Comparison of ENCODE assay signal across 27 cellular contexts in the genomic region with DNA sequence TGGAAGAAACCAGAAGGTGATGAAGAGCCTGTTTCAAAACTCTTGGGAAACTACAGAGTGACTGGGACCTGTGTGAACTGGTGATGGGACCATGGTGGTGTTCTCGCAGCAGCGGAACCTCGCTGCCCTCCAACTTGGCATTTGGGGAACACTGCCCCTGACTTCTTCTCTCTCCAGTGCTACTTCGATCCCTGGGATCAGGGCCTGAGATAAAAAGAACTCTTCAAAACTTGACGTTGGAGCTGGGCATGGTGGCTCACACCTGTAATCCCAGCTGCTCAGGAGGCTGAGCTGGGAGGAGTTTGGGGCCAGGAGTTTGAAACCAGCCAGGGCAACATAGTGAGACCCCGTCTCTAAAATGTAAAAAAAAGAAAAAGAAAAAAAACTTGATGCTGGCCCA. TPM values are rescaled to one million over a fixed set of nuclear protein-coding genes. Genes with fewer than 3 reads are reported as not detected.
A peak's percentile ranks its signal among the peaks of the same experiment; 100 is the strongest.
DNase-seq lines count a peak whose midpoint lies in the region; ATAC-seq, FAIRE-seq and TF ChIP-seq lines count a peak whose summit lies in the region.
"Had no signal": no experiment of that assay in that cellular context is flagged by ENCODE, and none has a peak within 500 bp of the region (broad histone marks: within the 10 kb centered on the region; RNA-seq: fewer than 3 reads in every experiment).

No MANE protein-coding gene starts in this region.

- H3K4me3 ChIP-seq in kidney (ENCODE audit: low read length in 2 of 2) = no peak overlapping the region
- H3K4me3 ChIP-seq in upper lobe of right lung = no peak overlapping the region

- H3K36me3 Mint-ChIP-seq in activated T-cell treated with anti-CD3 and anti-CD28 coated beads, Interleukin-2, amount 50 U/mL, for 4 hours (ENCODE audit: insufficient read depth) = no peaks in the 10 kb centered on the region
- peaks cover 1% of the 10 kb centered on the region for H3K36me3 Mint-ChIP-seq in chondrocyte (ENCODE audit: low read depth)

- H3K9ac ChIP-seq in kidney (ENCODE audit: low read length in 2 of 2) = no peak overlapping the region

- H3K27me3 Mint-ChIP-seq in activated T-cell treated with anti-CD3 and anti-CD28 coated beads, Interleukin-2, amount 50 U/mL, for 4 hours (ENCODE audit: low read depth) = peaks cover 1% of the 10 kb centered on the region
- H3K27me3 Mint-ChIP-seq in chondrocyte (ENCODE audit: low read depth) = peaks cover 34% of the 10 kb centered on the region

- no peak overlapping the region for H3K4me3 Mint-ChIP-seq in activated T-cell treated with anti-CD3 and anti-CD28 coated beads, Interleukin-2, amount 50 U/mL, for 4 hours
- no peak overlapping the region for H3K4me3 Mint-ChIP-seq in chondrocyte (ENCODE audit: unreplicated experiment)
- H3K4me3 Mint-ChIP-seq: IgD-negative memory B cell had no signal

- H3K9me3 ChIP-seq in kidney (ENCODE audit: control insufficient read depth in 1 of 2, low read length in 2 of 2) = no peaks in the 10 kb centered on the region
- H3K9me3 ChIP-seq in upper lobe of right lung = no peaks in the 10 kb centered on the region
- H3K9me3 ChIP-seq: BE2C had no signal

- intact Hi-C loops in kidney (cut with DNase I) (no loop called here), upper lobe of right lung (cut with DNase I) (no loop called here)

- no peak for TF ChIP-seq CTCF in chondrocyte (IDR thresholded peaks at IDR 0.05)
- TF ChIP-seq CTCF in kidney (IDR thresholded peaks at IDR 0.05; ENCODE audit: borderline replicate concordance, extremely low read depth, insufficient read depth) = no peak
- no peak for TF ChIP-seq CTCF in upper lobe of right lung (IDR thresholded peaks at IDR 0.05)
- TF ChIP-seq CTCF in GM20000 (IDR thresholded peaks at IDR 0.05; ENCODE audit: extremely low read depth, missing control alignments) = no peak

- H3K4me1 Mint-ChIP-seq in activated T-cell treated with anti-CD3 and anti-CD28 coated beads, Interleukin-2, amount 50 U/mL, for 4 hours (ENCODE audit: low read depth) = no peaks in the 10 kb centered on the region
- H3K4me1 Mint-ChIP-seq in chondrocyte (ENCODE audit: low read depth) = peaks cover 19% of the 10 kb centered on the region

- DNase-seq in activated T-cell treated with anti-CD3 and anti-CD28 coated beads, Interleukin-2, amount 50 U/mL, for 4 hours = peak; percentile 0
- DNase-seq in activated T-cell treated with anti-CD3 and anti-CD28 coated beads, Interleukin-2, amount 50 U/mL, for 48 hours = no peak
- DNase-seq in chondrocyte (ENCODE audit: low spot score) (peak; percentile 28), kidney (peak; percentile 10), upper lobe of right lung (peak; percentile 20), SIG-M5 (lab: John Stamatoyannopoulos, UW) (no peak), GM20000 (ENCODE audit: low spot score) (no peak)
- DNase-seq: ACHN, BE2C, Calu3, DMS79 treated with DMSO at 0.1 percent for 48 hours, GF-D8, NCI-H1048, NCI-H1417, NCI-H1694, NCI-H2081, NCI-H226, NCI-H510A, NCI-H774, PC-3, SHP77 had no signal

- H3K27ac ChIP-seq in kidney (ENCODE audit: low read depth in 2 of 2, low read length in 2 of 2) (no peak overlapping the region), upper lobe of right lung (no peak overlapping the region)
- H3K27ac ChIP-seq: HL-60 had no signal

- no peak for FAIRE-seq in kidney (lab: Jason Lieb, UNC)
- FAIRE-seq: GM12891 had no signal

- no peaks in the 10 kb centered on the region for H3K27me3 ChIP-seq in upper lobe of right lung
- H3K27me3 ChIP-seq: BE2C had no signal

- H3K4me1 ChIP-seq in kidney (ENCODE audit: control insufficient read depth in 1 of 2, insufficient read depth in 1 of 2, low read depth in 1 of 2, low read length in 2 of 2) (no peaks in the 10 kb centered on the region), upper lobe of right lung (no peaks in the 10 kb centered on the region)
- H3K4me1 ChIP-seq: BE2C had no signal

- H3K27ac Mint-ChIP-seq in chondrocyte (ENCODE audit: unreplicated experiment) = no peak overlapping the region
- H3K27ac Mint-ChIP-seq: IgD-negative memory B cell had no signal

- no peaks in the 10 kb centered on the region for H3K9me3 Mint-ChIP-seq in activated T-cell treated with anti-CD3 and anti-CD28 coated beads, Interleukin-2, amount 50 U/mL, for 4 hours
- H3K9me3 Mint-ChIP-seq in chondrocyte (ENCODE audit: low read depth) = peaks cover 4% of the 10 kb centered on the region
- H3K9me3 Mint-ChIP-seq: IgD-negative memory B cell had no signal

- ATAC-seq in activated T-cell treated with anti-CD3 and anti-CD28 coated beads, Interleukin-2, amount 50 U/mL, for 4 hours = no peak
- no peak for ATAC-seq in upper lobe of right lung
- ATAC-seq: HCT116, PC-3 had no signal

- H3K36me3 ChIP-seq in kidney (ENCODE audit: control insufficient read depth in 1 of 2, insufficient read depth in 2 of 2, low read length in 2 of 2) (no peaks in the 10 kb centered on the region), upper lobe of right lung (no peaks in the 10 kb centered on the region)
- H3K36me3 ChIP-seq: BE2C had no signal

RNA-seq across cellular contexts. Expression of a gene that starts 18.1 kb away (rescaled TPM):
- under 1 TPM in 2 of 3 donors, not detected in 1; 0.37 to 0.43 TPM for total RNA-seq in activated T-cell treated with anti-CD3 and anti-CD28 coated beads, Interleukin-2, amount 50 U/mL, for 4 hours
- total RNA-seq in chondrocyte (0.18 TPM in 1 of 3 replicates, not detected in the others), kidney (not detected), upper lobe of right lung (not detected)
- polyA plus RNA-seq in kidney (ENCODE audit: insufficient read depth, low read depth, low replicate concordance) = not detected
- total RNA-seq: RPMI7951 had no signal

RNA-seq across cellular contexts. Expression of a gene that starts 48.2 kb away (rescaled TPM):
- under 1 TPM; 0.16 to 0.63 (median 0.38) TPM for total RNA-seq in activated T-cell treated with anti-CD3 and anti-CD28 coated beads, Interleukin-2, amount 50 U/mL, for 4 hours
- total RNA-seq in chondrocyte (0.17 to 0.64 TPM (median 0.39 TPM) in 3 replicates), kidney (1.4 TPM), upper lobe of right lung (0.87 TPM)
- polyA plus RNA-seq in kidney (ENCODE audit: insufficient read depth, low read depth, low replicate concordance) = 1.4 TPM
- total RNA-seq: H4, RPMI7951 had no signal
- polyA plus RNA-seq: IgD-negative memory B cell had no signal

Comparison
In these comparisons a context has a peak if more than half of its experiments do, and no peak if none do; other contexts are left out.
1. DNase-seq: peak in activated T-cell treated with anti-CD3 and anti-CD28 coated beads, Interleukin-2, amount 50 U/mL, for 4 hours (single experiment), chondrocyte (single experiment), kidney (single experiment) and upper lobe of right lung (single experiment); none in activated T-cell treated with anti-CD3 and anti-CD28 coated beads, Interleukin-2, amount 50 U/mL, for 48 hours (0 of 2), SIG-M5 (single experiment) and GM20000 (single experiment).